Comparison of ENCODE assay signal across 8 cellular contexts in genomic region chr9:91192379-91192775, GRCh38.
DNase-seq lines count a peak whose midpoint lies in the region; ATAC-seq and TF ChIP-seq lines count a peak whose summit lies in the region.

No MANE protein-coding gene starts in this region.

- no peak overlapping the region for H4K12ac ChIP-seq in trophoblast cell (ENCODE audit: low read depth, low read length)

- TF ChIP-seq CTCF in H9 (conservative IDR thresholded peaks at IDR 0.05), result no peak

- peaks cover 6 to 19% of the 10 kb centered on the region in 2 experiments; a peak in 3 of 5 replicates for H3K9me3 Mint-ChIP-seq in H9

- H3K4me2 ChIP-seq in trophoblast cell (ENCODE audit: low read length), result peak overlapping the region; percentile 17
- no peak overlapping the region for H3K4me2 ChIP-seq in H9 (ENCODE audit: insufficient read depth, insufficient read length, low read length)

- no peaks in the 10 kb centered on the region for H3K23me2 ChIP-seq in H9 (ENCODE audit: insufficient read length, low read depth, low read length, poor library complexity, severe bottlenecking)

- H3K79me1 ChIP-seq in trophoblast cell (ENCODE audit: low read length) (peaks cover 16% of the 10 kb centered on the region), H9 (ENCODE audit: insufficient read depth, low read depth, low read length, poor library complexity, severe bottlenecking) (no peaks in the 10 kb centered on the region)

- H3K14ac ChIP-seq in trophoblast cell (ENCODE audit: low read length) (no peak overlapping the region), H9 (ENCODE audit: insufficient read depth, low read length) (no peak overlapping the region)

- H3K4me3 Mint-ChIP-seq in H9, result 0 out of 5 replicates have a peak overlapping the region, but pooled peaks of 1 of the 2 experiments have one; percentile 41

- H4K5ac ChIP-seq in H9 (ENCODE audit: insufficient read length, low read depth, low read length), result no peak overlapping the region

- H2BK5ac ChIP-seq in trophoblast cell (ENCODE audit: low read depth, low read length, poor library complexity) (no peak overlapping the region), H9 (ENCODE audit: insufficient read length, low read length) (no peak overlapping the region)

- H3K4ac ChIP-seq in trophoblast cell (ENCODE audit: low read depth, low read length) (no peak overlapping the region), H9 (ENCODE audit: low read depth, low read length) (no peak overlapping the region)

- H3K36me3 Mint-ChIP-seq in H9 (ENCODE audit: insufficient read depth in 1 of 3, low read depth in 3 of 3), result peaks cover 0 to 10% (median 0%) of the 10 kb centered on the region in 3 experiments; a peak in 3 of 7 replicates

- H3K18ac ChIP-seq in trophoblast cell (ENCODE audit: low read length) (no peak overlapping the region), H9 (ENCODE audit: insufficient read length, low read depth, low read length) (no peak overlapping the region)

- H3K9ac ChIP-seq in endocrine pancreas (ENCODE audit: control insufficient read depth, insufficient read depth, low read length), result peak overlapping the region; percentile 39
- no peak overlapping the region for H3K9ac ChIP-seq in trophoblast cell (ENCODE audit: low read length)
- H3K9ac ChIP-seq in H9 (ENCODE audit: extremely low read depth, insufficient read length, low read length), result no peak overlapping the region

- H3K27me3 ChIP-seq in endocrine pancreas (ENCODE audit: control insufficient read depth, insufficient read depth, low read length), result no peaks in the 10 kb centered on the region
- H3K27me3 ChIP-seq in trophoblast cell (ENCODE audit: insufficient read depth, low read length), result no peaks in the 10 kb centered on the region
- peaks cover 4% of the 10 kb centered on the region; the same call in 1 of the 2 replicates for H3K27me3 ChIP-seq in H9 (ENCODE audit: insufficient read depth, low read length)

- H3K4me1 ChIP-seq in endocrine pancreas (ENCODE audit: control insufficient read depth, insufficient read depth, low read length), result peaks cover 9% of the 10 kb centered on the region
- H3K4me1 ChIP-seq in trophoblast cell (ENCODE audit: control insufficient read depth in 1 of 2, insufficient read depth in 2 of 2, low read length in 2 of 2), result peaks cover 5 to 9% of the 10 kb centered on the region in 2 experiments
- H3K4me1 ChIP-seq in H9 (ENCODE audit: insufficient read depth, low read length), result no peaks in the 10 kb centered on the region; the same call in 1 of the 2 replicates

- H3K4me3 ChIP-seq in endocrine pancreas (ENCODE audit: control insufficient read depth, insufficient read depth, low read length), result no peak overlapping the region
- no peak overlapping the region for H3K4me3 ChIP-seq in trophoblast cell (ENCODE audit: low read depth, low read length)

- no peak overlapping the region for H3T11ph ChIP-seq in H9 (ENCODE audit: low read length)

- H3K36me3 ChIP-seq in endocrine pancreas (ENCODE audit: control insufficient read depth, insufficient read depth, low read length), result no peaks in the 10 kb centered on the region
- no peaks in the 10 kb centered on the region for H3K36me3 ChIP-seq in trophoblast cell (ENCODE audit: control insufficient read depth in 1 of 2, insufficient read depth in 2 of 2, low read length in 2 of 2)

- H3K27ac Mint-ChIP-seq in H9, result no peak overlapping the region

- no peak overlapping the region for H2AFZ ChIP-seq in trophoblast cell (ENCODE audit: insufficient read depth, low read length, poor library complexity)
- H2AFZ ChIP-seq in H9 (ENCODE audit: low read length), result no peak overlapping the region

- no peaks in the 10 kb centered on the region for H4K20me1 ChIP-seq in H9 (ENCODE audit: control insufficient read depth, insufficient read depth, insufficient read length)

- H3K23ac ChIP-seq in trophoblast cell (ENCODE audit: low read length), result no peak overlapping the region
- no peak overlapping the region for H3K23ac ChIP-seq in H9 (ENCODE audit: insufficient read length, low read depth, low read length)

- H2BK20ac ChIP-seq in H9 (ENCODE audit: low read depth, low read length, poor library complexity, severe bottlenecking), result no peak overlapping the region

- H4K8ac ChIP-seq in trophoblast cell (ENCODE audit: low read depth, low read length), result no peak overlapping the region
- no peak overlapping the region for H4K8ac ChIP-seq in H9 (replicated peaks; ENCODE audit: insufficient read length, low read depth, low read length)

- H3K79me2 ChIP-seq in trophoblast cell (ENCODE audit: control insufficient read depth, insufficient read depth, low read length, poor library complexity) (peaks cover 4% of the 10 kb centered on the region), H9 (ENCODE audit: insufficient read depth, low read length) (no peaks in the 10 kb centered on the region)

- H3K27ac ChIP-seq in trophoblast cell (ENCODE audit: low read depth, low read length), result no peak overlapping the region
- no peak overlapping the region for H3K27ac ChIP-seq in H9 (ENCODE audit: insufficient read length, low read depth, low read length)

- peak overlapping the region; percentile 80 for H2BK12ac ChIP-seq in trophoblast cell (ENCODE audit: low read length)
- H2BK12ac ChIP-seq in H9 (ENCODE audit: insufficient read length, low read depth, low read length), result no peak overlapping the region

- H4K91ac ChIP-seq in trophoblast cell (ENCODE audit: low read depth, low read length), result peak overlapping the region; percentile 79
- no peak overlapping the region for H4K91ac ChIP-seq in H9 (ENCODE audit: insufficient read length, low read depth, low read length)

- peaks cover 9 to 18% of the 10 kb centered on the region in 2 experiments for H3K4me1 Mint-ChIP-seq in H9

- no peak overlapping the region for H2BK15ac ChIP-seq in H9 (ENCODE audit: low read depth, low read length)

- WGBS in trophoblast cell (ENCODE audit: extremely low coverage, insufficient coverage, insufficient read length), result no CpG with 5 or more reads among the region's 3 CpGs
- no CpG with 5 or more reads among the region's 3 CpGs for WGBS in H9 (ENCODE audit: extremely low coverage, insufficient read length, low lambda C conversion rate)

- H3K56ac ChIP-seq in H9 (ENCODE audit: insufficient read length, low read depth, low read length), result no peak overlapping the region

- DNase-seq in NCI-H82 treated with DMSO at 0.1 percent for 48 hours (lab: John Stamatoyannopoulos, UW; ENCODE audit: unreplicated experiment), result peak; percentile 63
- no peak for DNase-seq in trophoblast cell
- DNase-seq in H9, result no peak

- H2AK5ac ChIP-seq in trophoblast cell (ENCODE audit: low read length) (no peak overlapping the region), H9 (ENCODE audit: insufficient read length, low read length) (no peak overlapping the region)

- H2BK120ac ChIP-seq in trophoblast cell (ENCODE audit: insufficient read depth, low read length, poor library complexity) (no peak overlapping the region), H9 (ENCODE audit: low read depth, low read length, poor library complexity, severe bottlenecking) (no peak overlapping the region)

- ATAC-seq in GM18907 (IDR thresholded peaks at IDR 0.05; ENCODE audit: unreplicated experiment), result peak; percentile 15
- ATAC-seq in HG03565 (IDR thresholded peaks at IDR 0.05; ENCODE audit: unreplicated experiment), result no peak
- ATAC-seq in GM21717 (IDR thresholded peaks at IDR 0.05; ENCODE audit: unreplicated experiment), result no peak
- ATAC-seq in GM19324 (IDR thresholded peaks at IDR 0.05; ENCODE audit: low FRiP score, unreplicated experiment), result no peak

- H3K9me3 ChIP-seq in endocrine pancreas (ENCODE audit: control insufficient read depth, low read length) (no peaks in the 10 kb centered on the region), trophoblast cell (ENCODE audit: insufficient read depth, low read depth, low read length) (peaks cover 3% of the 10 kb centered on the region), H9 (ENCODE audit: control insufficient read depth, low read depth, low read length) (no peaks in the 10 kb centered on the region)

- peaks cover 50% of the 10 kb centered on the region for H3K27me3 Mint-ChIP-seq in H9 (ENCODE audit: low read depth)
